In the genomic region with DNA sequence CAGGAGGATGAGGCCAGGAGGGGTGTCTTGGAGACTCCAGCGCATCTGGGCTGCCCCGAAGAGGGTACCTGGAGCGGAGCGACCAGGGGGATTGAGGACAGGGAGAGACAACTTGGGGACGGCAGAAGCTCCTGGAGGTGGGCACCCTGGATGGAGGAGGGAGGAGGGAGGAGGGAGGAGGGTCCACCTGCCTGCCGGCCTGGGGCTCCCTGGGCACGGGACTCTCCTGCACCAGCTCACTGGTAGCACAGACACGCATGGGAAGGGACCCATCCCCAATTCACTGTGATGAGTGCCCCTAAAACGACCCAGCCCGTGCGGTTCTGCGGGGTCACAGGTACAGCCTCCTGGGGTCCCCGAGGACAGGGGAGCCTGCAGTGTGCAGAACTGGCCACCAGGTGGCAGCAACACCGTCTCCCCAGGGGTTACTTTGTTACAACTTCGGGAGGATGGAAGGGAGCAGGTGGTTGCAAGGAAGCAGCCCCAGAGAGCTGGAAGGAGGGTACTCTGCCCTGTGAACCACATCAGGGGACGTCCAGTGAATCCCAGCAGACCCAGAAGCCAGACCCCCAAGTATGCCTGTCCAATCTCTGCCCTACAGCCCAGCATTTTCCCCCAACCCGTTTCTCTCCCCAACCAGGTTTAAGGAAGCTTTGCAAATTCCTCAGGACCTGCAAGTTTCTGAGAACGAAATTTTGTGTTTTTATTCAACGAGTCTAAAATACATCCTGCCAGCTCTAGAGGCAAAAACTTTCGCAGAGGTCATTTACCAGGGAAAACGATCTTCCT, we compare ENCODE assay signal across 8 cellular contexts.
DNase-seq lines count a peak whose midpoint lies in the region; ATAC-seq and TF ChIP-seq lines count a peak whose summit lies in the region.

No MANE protein-coding gene starts in this region.

- no peaks in the 10 kb centered on the region for H3K9me3 ChIP-seq in OCI-LY3 (ENCODE audit: insufficient read depth, low read length)
- no peaks in the 10 kb centered on the region for H3K9me3 ChIP-seq in esophagus muscularis mucosa

- no peaks in the 10 kb centered on the region for H3K9me3 Mint-ChIP-seq in natural killer cell
- H3K9me3 Mint-ChIP-seq in stimulated activated naive B cell treated with anti-CD40 and anti-IgM and Interleukin-4, amounts not matched to agents 10 μg/mL and 1 μg/mL and 100 μg/mL, for 72 hours, result no peaks in the 10 kb centered on the region

- DNase-seq in AG08395 (ENCODE audit: low spot score) (peak; percentile 79), activated T-cell treated with anti-CD3 and anti-CD28 coated beads for 24 hours (ENCODE audit: low read depth) (peak; percentile 64), esophagus muscularis mucosa (ENCODE audit: extremely low spot score) (no peak), natural killer cell (peak; percentile 64)
- DNase-seq in stimulated activated naive B cell treated with anti-CD40 and anti-IgM and Interleukin-4, amounts not matched to agents 10 μg/mL and 1 μg/mL and 100 μg/mL, for 72 hours, result peak; percentile 45

- intact Hi-C loops in esophagus muscularis mucosa (cut with DNase I) (loop anchor here (5.0 kb wide), 2 partner anchors 237 to 407 kb away; no protein-coding TSS in a partner anchor), natural killer cell (cut with micrococcal nuclease) (loop anchor here (10.0 kb wide), 1 partner anchor 835 kb away; no protein-coding TSS in a partner anchor)

- no peak overlapping the region for H3K4me3 Mint-ChIP-seq in natural killer cell
- no peak overlapping the region for H3K4me3 Mint-ChIP-seq in stimulated activated naive B cell treated with anti-CD40 and anti-IgM and Interleukin-4, amounts not matched to agents 10 μg/mL and 1 μg/mL and 100 μg/mL, for 72 hours

- no peak overlapping the region for H3K4me2 ChIP-seq in OCI-LY3 (ENCODE audit: low read length)

- no peak for TF ChIP-seq POLR2A in esophagus muscularis mucosa (IDR thresholded peaks at IDR 0.05; ENCODE audit: low read depth)

- H4K20me1 ChIP-seq in OCI-LY3 (ENCODE audit: insufficient read depth, low read length), result no peaks in the 10 kb centered on the region

- no peak overlapping the region for H2AFZ ChIP-seq in OCI-LY3 (ENCODE audit: low read depth, low read length)

- H3K79me2 ChIP-seq in OCI-LY3 (ENCODE audit: low read length), result no peaks in the 10 kb centered on the region

- peak; percentile 52 for ATAC-seq in GM19468 (IDR thresholded peaks at IDR 0.05; ENCODE audit: extremely low read depth, unreplicated experiment)
- ATAC-seq in natural killer cell, result peak; percentile 64 to 82 (median 73)
- peak; percentile 74 for ATAC-seq in stimulated activated naive B cell treated with anti-CD40 and anti-IgM and Interleukin-4, amounts not matched to agents 10 μg/mL and 1 μg/mL and 100 μg/mL, for 72 hours (replicated peaks)
- ATAC-seq in HG03457 (IDR thresholded peaks at IDR 0.05; ENCODE audit: unreplicated experiment), result no peak

- H3K27me3 Mint-ChIP-seq in natural killer cell (ENCODE audit: low read depth in 2 of 2), result peaks cover 0 to 10% of the 10 kb centered on the region in 2 donors
- H3K27me3 Mint-ChIP-seq in stimulated activated naive B cell treated with anti-CD40 and anti-IgM and Interleukin-4, amounts not matched to agents 10 μg/mL and 1 μg/mL and 100 μg/mL, for 72 hours, result peaks cover 27 to 28% of the 10 kb centered on the region in 2 donors

- no peaks in the 10 kb centered on the region for H3K36me3 Mint-ChIP-seq in natural killer cell
- no peaks in the 10 kb centered on the region for H3K36me3 Mint-ChIP-seq in stimulated activated naive B cell treated with anti-CD40 and anti-IgM and Interleukin-4, amounts not matched to agents 10 μg/mL and 1 μg/mL and 100 μg/mL, for 72 hours

- H3K27ac ChIP-seq in OCI-LY3 (ENCODE audit: low read length) (no peak overlapping the region), esophagus muscularis mucosa (replicated peaks in 1 of 4) (no peak overlapping the region)

- H3K4me3 ChIP-seq in OCI-LY3 (ENCODE audit: low read length) (no peak overlapping the region), esophagus muscularis mucosa (no peak overlapping the region)

- no peaks in the 10 kb centered on the region for H3K4me1 Mint-ChIP-seq in natural killer cell
- peaks cover 0 to 8% of the 10 kb centered on the region in 2 donors for H3K4me1 Mint-ChIP-seq in stimulated activated naive B cell treated with anti-CD40 and anti-IgM and Interleukin-4, amounts not matched to agents 10 μg/mL and 1 μg/mL and 100 μg/mL, for 72 hours

- no peak overlapping the region for H3K9ac ChIP-seq in OCI-LY3 (ENCODE audit: low read length)

- peaks cover 19% of the 10 kb centered on the region for H3K27me3 ChIP-seq in OCI-LY3 (ENCODE audit: low read depth, low read length)
- peaks cover 0 to 70% (median 5%) of the 10 kb centered on the region in 4 donors for H3K27me3 ChIP-seq in esophagus muscularis mucosa

- no peak overlapping the region for H3K27ac Mint-ChIP-seq in natural killer cell
- no peak overlapping the region for H3K27ac Mint-ChIP-seq in stimulated activated naive B cell treated with anti-CD40 and anti-IgM and Interleukin-4, amounts not matched to agents 10 μg/mL and 1 μg/mL and 100 μg/mL, for 72 hours

- WGBS in esophagus muscularis mucosa, result 40% methylated on average over 18 of the region's 21 CpGs

- H3K36me3 ChIP-seq in OCI-LY3 (replicated peaks; ENCODE audit: low read depth, low read length) (no peaks in the 10 kb centered on the region), esophagus muscularis mucosa (no peaks in the 10 kb centered on the region)

- H3K4me1 ChIP-seq in OCI-LY3 (ENCODE audit: low read length) (no peaks in the 10 kb centered on the region), esophagus muscularis mucosa (peaks cover 0 to 13% (median 5%) of the 10 kb centered on the region in 4 donors)

- no peak for TF ChIP-seq EP300 in esophagus muscularis mucosa (IDR thresholded peaks at IDR 0.05)

- TF ChIP-seq CTCF in OCI-LY3 (IDR thresholded peaks at IDR 0.05; ENCODE audit: low read depth, low read length), result peak; percentile 84
- TF ChIP-seq CTCF in esophagus muscularis mucosa (IDR thresholded peaks at IDR 0.05), result peak; percentile 88 to 97 (median 96)
- TF ChIP-seq CTCF in natural killer cell (IDR thresholded peaks at IDR 0.05), result peak; percentile 92
